Comparison of ENCODE assay signal across 1 cellular context in genomic region chr2:156892449-156893335, GRCh38.
TF ChIP-seq lines count a peak whose summit lies in the region.

No MANE protein-coding gene starts in this region.

TF ChIP-seq in IMR-90, 13 proteins besides CTCF, POLR2A, EP300 and RAD21 (continued from another document):
- TF ChIP-seq MAZ (IDR thresholded peaks at IDR 0.05; ENCODE audit: borderline replicate concordance, low read depth, low read length) (no peak), RCOR1 (IDR thresholded peaks at IDR 0.05; ENCODE audit: insufficient replicate concordance, low read length) (no peak)
